ENCODE assay signal across 1 cellular context in genomic region chrX:154376768-154377167, GRCh38.
TF ChIP-seq lines count a peak whose summit lies in the region.

No MANE protein-coding gene starts in this region.

TF ChIP-seq in HCT116, 20 proteins besides CTCF, POLR2A, EP300 and RAD21:
- no peak for TF ChIP-seq CEBPB (IDR thresholded peaks at IDR 0.05; ENCODE audit: low read depth)
- TF ChIP-seq ZNF274 (IDR thresholded peaks at IDR 0.05; ENCODE audit: low read depth, low read length) = no peak
- TF ChIP-seq ELF1 (IDR thresholded peaks at IDR 0.05; ENCODE audit: borderline replicate concordance, low read depth) = no peak
- TF ChIP-seq ATF3 (IDR thresholded peaks at IDR 0.05) = no peak
- no peak for TF ChIP-seq ZBTB33 (IDR thresholded peaks at IDR 0.05; ENCODE audit: extremely low read depth, insufficient replicate concordance, low read length)
- TF ChIP-seq POLR2AphosphoS5 (IDR thresholded peaks at IDR 0.05; ENCODE audit: low read depth, low read length) = no peak
- no peak for TF ChIP-seq CBX3 (IDR thresholded peaks at IDR 0.05; ENCODE audit: low read depth)
- no peak for TF ChIP-seq SIN3A (IDR thresholded peaks at IDR 0.05; ENCODE audit: low read depth)
- TF ChIP-seq MAX (IDR thresholded peaks at IDR 0.05) = no peak
